9 cellular contexts compared by ENCODE assay signal in the genomic region with DNA sequence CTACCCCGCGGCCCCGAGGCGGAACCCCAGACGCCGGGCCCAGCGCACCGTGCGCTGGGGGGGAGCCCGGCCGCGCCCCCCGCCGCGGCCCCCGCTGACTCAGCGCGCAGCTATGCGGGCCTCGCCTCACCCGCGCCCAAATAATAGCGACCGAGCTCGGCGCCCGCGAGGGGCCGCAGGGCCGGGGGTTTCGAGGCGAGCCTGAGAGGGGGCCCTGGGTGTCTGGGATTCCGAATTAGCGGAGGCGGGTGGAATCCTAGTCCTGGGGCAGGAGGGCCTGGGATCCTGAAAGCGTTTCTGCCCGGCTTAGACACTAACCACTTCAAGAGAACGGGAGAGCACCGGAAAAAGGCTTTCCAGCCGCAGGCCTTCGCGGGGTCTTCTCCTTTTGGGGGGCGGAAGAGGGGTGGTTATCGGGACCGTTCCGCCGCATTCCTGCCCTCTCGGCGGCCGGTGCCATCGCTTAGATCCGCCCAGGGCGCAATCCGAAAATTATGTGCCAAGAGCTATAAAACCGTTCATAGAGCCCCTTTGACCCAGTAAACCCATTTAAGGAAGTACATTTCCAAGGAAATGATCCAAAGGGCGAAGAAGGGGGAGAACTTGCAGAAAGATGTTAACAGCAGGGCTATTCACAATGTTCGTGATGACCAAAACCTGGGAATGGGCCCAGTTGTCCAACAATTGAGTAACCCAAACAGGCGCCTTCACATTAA. TPM values are rescaled to one million over a fixed set of nuclear protein-coding genes. Genes with fewer than 3 reads are reported as not detected.
DNase-seq lines count a peak whose midpoint lies in the region; FAIRE-seq and TF ChIP-seq lines count a peak whose summit lies in the region.
"Had no signal": no experiment of that assay in that cellular context is flagged by ENCODE, and none has a peak within 500 bp of the region (broad histone marks: within the 10 kb centered on the region; RNA-seq: fewer than 3 reads in every experiment).

No MANE protein-coding gene starts in this region.

- H3K9ac ChIP-seq in parathyroid adenoma, result peak overlapping the region; percentile 25

- H3K4me3 ChIP-seq in cardiac muscle cell, result peak overlapping the region; percentile 98
- H3K4me3 ChIP-seq in parathyroid adenoma (ENCODE audit: low read depth, low read length), result peak overlapping the region; percentile 61

- H3K36me3 ChIP-seq in cardiac muscle cell (no peaks in the 10 kb centered on the region), parathyroid adenoma (ENCODE audit: control insufficient read depth, insufficient read depth, low read length) (no peaks in the 10 kb centered on the region)

- peaks cover 28% of the 10 kb centered on the region for H3K4me1 Mint-ChIP-seq in activated naive CD8-positive, alpha-beta T cell treated with anti-CD3 and anti-CD28 coated beads for 36 hours

- TF ChIP-seq CTCF in cardiac muscle cell (IDR thresholded peaks at IDR 0.05; ENCODE audit: low read depth, low read length) (no peak), parathyroid adenoma (IDR thresholded peaks at IDR 0.05) (no peak)

- H3K36me3 Mint-ChIP-seq in activated naive CD8-positive, alpha-beta T cell treated with anti-CD3 and anti-CD28 coated beads for 36 hours, result no peaks in the 10 kb centered on the region

- H3K9me3 ChIP-seq in cardiac muscle cell (ENCODE audit: low read depth) (no peaks in the 10 kb centered on the region), parathyroid adenoma (ENCODE audit: control insufficient read depth, low read length) (no peaks in the 10 kb centered on the region)

- H3K4me3 Mint-ChIP-seq in activated naive CD8-positive, alpha-beta T cell treated with anti-CD3 and anti-CD28 coated beads for 36 hours, result peak overlapping the region; percentile 75

- peak overlapping the region; percentile 54 for H3K27ac Mint-ChIP-seq in activated naive CD8-positive, alpha-beta T cell treated with anti-CD3 and anti-CD28 coated beads for 36 hours

- peak overlapping the region; percentile 97 for H2AFZ ChIP-seq in parathyroid adenoma

- 0 out of 2 replicates have a peak, but pooled peaks have one; percentile 5 for TF ChIP-seq POLR2A in H54 (IDR thresholded peaks at IDR 0.05; ENCODE audit: low read depth, low read length)

- no peaks in the 10 kb centered on the region for H3K9me3 Mint-ChIP-seq in activated naive CD8-positive, alpha-beta T cell treated with anti-CD3 and anti-CD28 coated beads for 36 hours

- H3K27me3 Mint-ChIP-seq in activated naive CD8-positive, alpha-beta T cell treated with anti-CD3 and anti-CD28 coated beads for 36 hours, result no peaks in the 10 kb centered on the region

- H3K27me3 ChIP-seq in cardiac muscle cell, result no peaks in the 10 kb centered on the region
- H3K27me3 ChIP-seq in parathyroid adenoma (ENCODE audit: control insufficient read depth, insufficient read depth, low read length), result no peaks in the 10 kb centered on the region

- H3K79me2 ChIP-seq in parathyroid adenoma, result peaks cover 3% of the 10 kb centered on the region

- DNase-seq in DMS53 (lab: John Stamatoyannopoulos, UW) (peak; percentile 68), DMS53 treated with DMSO at 0.1 percent for 48 hours (lab: John Stamatoyannopoulos, UW; ENCODE audit: unreplicated experiment) (no peak), H54 (ENCODE audit: insufficient read length, low spot score) (peak; percentile 54), NCI-H2227 treated with DMSO at 0.1 percent for 48 hours (lab: John Stamatoyannopoulos, UW) (peak; percentile 69), cardiac muscle cell (ENCODE audit: low read depth in 1 of 2, low spot score in 1 of 2) (peak in 1 of 2 donors; percentile 93), NCI-H1105 (lab: John Stamatoyannopoulos, UW) (no peak)
- peak; percentile 41 for DNase-seq in activated naive CD8-positive, alpha-beta T cell treated with anti-CD3 and anti-CD28 coated beads for 36 hours

- H3K27ac ChIP-seq in cardiac muscle cell (peak overlapping the region; percentile 100), parathyroid adenoma (peak overlapping the region; percentile 84)

- H3K4me2 ChIP-seq in parathyroid adenoma (ENCODE audit: low read length), result peak overlapping the region; percentile 95

- H3K4me1 ChIP-seq in cardiac muscle cell (ENCODE audit: low read depth) (peaks cover 24% of the 10 kb centered on the region), parathyroid adenoma (peaks cover 5% of the 10 kb centered on the region)

- peak; percentile 64 for FAIRE-seq in H54 (lab: Jason Lieb, UNC)
- FAIRE-seq: G401.6 had no signal

RNA-seq across cellular contexts. Expression of a gene that starts 0.7 kb away (rescaled TPM):
- 10 to 100 TPM; 12.6 to 12.7 TPM for total RNA-seq in activated naive CD8-positive, alpha-beta T cell treated with anti-CD3 and anti-CD28 coated beads for 36 hours
- 12.9 and 18.9 TPM in 2 replicates for total RNA-seq in cardiac muscle cell
- 30.0 and 31.7 TPM in 2 replicates for polyA plus RNA-seq in cardiac muscle cell

Comparison
In these comparisons a context has a peak if more than half of its experiments do, and no peak if none do; other contexts are left out.
1. DNase-seq: peak in DMS53 (single experiment), H54 (single experiment), NCI-H2227 treated with DMSO at 0.1 percent for 48 hours (single experiment) and activated naive CD8-positive, alpha-beta T cell treated with anti-CD3 and anti-CD28 coated beads for 36 hours (single experiment); none in DMS53 treated with DMSO at 0.1 percent for 48 hours (single experiment) and NCI-H1105 (single experiment).